In genomic region chr1:202811296-202812175, GRCh38 we compare ENCODE assay signal across 8 cellular contexts. TPM values are rescaled to one million over a fixed set of nuclear protein-coding genes. Genes with fewer than 3 reads are reported as not detected.
DNase-seq lines count a peak whose midpoint lies in the region; ATAC-seq and TF ChIP-seq lines count a peak whose summit lies in the region.

No MANE protein-coding gene starts in this region.

- H3K4me3 Mint-ChIP-seq in CD14-positive monocyte, result peak overlapping the region; percentile 93 to 99

- DNase-seq in CD14-positive monocyte (ENCODE audit: low spot score) (no peak), GM20000 (ENCODE audit: low spot score) (peak; percentile 56), NCI-H748 treated with DMSO at 0.1 percent for 48 hours (lab: John Stamatoyannopoulos, UW) (peak; percentile 5), astrocyte of the hippocampus (ENCODE audit: low read depth, low spot score) (peak; percentile 37), iPS-NIHi7 (ENCODE audit: extremely low spot score) (peak; percentile 38), NCI-H1694 treated with DMSO at 0.1 percent for 48 hours (lab: John Stamatoyannopoulos, UW) (no peak)
- DNase-seq in stimulated activated CD4-positive, alpha-beta T cell treated with anti-CD3 and anti-CD28 coated beads, Interleukin-4, amount 100 ng/mL, for 1 hour, result peak; percentile 27

- H3K27ac Mint-ChIP-seq in CD14-positive monocyte, result peak overlapping the region in 6 of 7 donors; percentile 62 to 92 (median 82)

- intact Hi-C loops in CD14-positive monocyte (cut with micrococcal nuclease), result loop anchor here in 1 of 2 donors (10.0 kb wide), 1 partner anchor 53 kb away; no protein-coding TSS in a partner anchor

- peaks cover 30% of the 10 kb centered on the region for H3K4me1 Mint-ChIP-seq in CD14-positive monocyte

- no peak for TF ChIP-seq CTCF in CD14-positive monocyte (IDR thresholded peaks at IDR 0.05)
- no peak for TF ChIP-seq CTCF in GM20000 (IDR thresholded peaks at IDR 0.05; ENCODE audit: extremely low read depth, missing control alignments)

- H3K27me3 Mint-ChIP-seq in CD14-positive monocyte (ENCODE audit: low read depth in 3 of 3), result peaks cover 15 to 29% (median 16%) of the 10 kb centered on the region in 3 donors

- ATAC-seq in HG02588 (IDR thresholded peaks at IDR 0.05; ENCODE audit: unreplicated experiment), result no peak

- peaks cover 0 to 2% (median 0%) of the 10 kb centered on the region in 7 donors for H3K9me3 Mint-ChIP-seq in CD14-positive monocyte

- peaks cover 0 to 2% of the 10 kb centered on the region in 2 donors for H3K36me3 Mint-ChIP-seq in CD14-positive monocyte

RNA-seq across cellular contexts. Expression of gene PCAT6, which starts 0.8 kb away (rescaled TPM):
- not detected for polyA plus RNA-seq in CD14-positive monocyte

RNA-seq across cellular contexts. Expression of gene KDM5B, which starts 3.3 kb away (rescaled TPM):
- 10 to 100 TPM in 1 of 2 donors, 1 to 10 TPM in 1; 3.4 to 10.6 TPM for polyA plus RNA-seq in CD14-positive monocyte

Comparison
In these comparisons a context has a peak if more than half of its experiments do, and no peak if none do; other contexts are left out.
1. DNase-seq: peak in GM20000 (single experiment), NCI-H748 treated with DMSO at 0.1 percent for 48 hours (single experiment), astrocyte of the hippocampus (single experiment), iPS-NIHi7 (single experiment) and stimulated activated CD4-positive, alpha-beta T cell treated with anti-CD3 and anti-CD28 coated beads, Interleukin-4, amount 100 ng/mL, for 1 hour (single experiment); none in CD14-positive monocyte (single experiment) and NCI-H1694 treated with DMSO at 0.1 percent for 48 hours (single experiment).